Comparison of ENCODE assay signal across 19 cellular contexts in genomic region chr1:187236145-187236544, GRCh38.
A peak's percentile ranks its signal among the peaks of the same experiment; 100 is the strongest.
DNase-seq lines count a peak whose midpoint lies in the region; ATAC-seq and TF ChIP-seq lines count a peak whose summit lies in the region.
"Had no signal": no experiment of that assay in that cellular context is flagged by ENCODE, and none has a peak within 500 bp of the region (broad histone marks: within the 10 kb centered on the region; RNA-seq: fewer than 3 reads in every experiment).

No MANE protein-coding gene starts in this region.

- no peaks in the 10 kb centered on the region for H3F3A ChIP-seq in SK-N-SH (replicated peaks; ENCODE audit: insufficient read depth)

- H3K9me3 ChIP-seq in SK-N-SH (no peaks in the 10 kb centered on the region), adipocyte (ENCODE audit: control insufficient read depth, low read length) (no peaks in the 10 kb centered on the region), hepatocyte (ENCODE audit: low read depth) (no peaks in the 10 kb centered on the region)
- H3K9me3 ChIP-seq: BLaER1, Caco-2 had no signal

- H3K9me2 ChIP-seq in SK-N-SH (no peaks in the 10 kb centered on the region), hepatocyte (replicated peaks; ENCODE audit: insufficient read depth) (no peaks in the 10 kb centered on the region)

- 15% methylated on average over 1 of the region's 1 CpG for WGBS in SK-N-SH (ENCODE audit: low lambda C conversion rate)
- 52% methylated on average over 1 of the region's 1 CpG for WGBS in hepatocyte (ENCODE audit: low lambda C conversion rate, missing lambda C conversion rate)

- H2AFZ ChIP-seq in SK-N-SH (ENCODE audit: low read depth) (no peak overlapping the region), hepatocyte (no peak overlapping the region)
- H2AFZ ChIP-seq: GM23338 had no signal

- H4K20me1 ChIP-seq in SK-N-SH (ENCODE audit: insufficient read depth) (no peaks in the 10 kb centered on the region), hepatocyte (ENCODE audit: insufficient read depth, poor library complexity, severe bottlenecking) (no peaks in the 10 kb centered on the region)
- H4K20me1 ChIP-seq: BLaER1 had no signal

- H3K4me3 ChIP-seq in SK-N-SH (ENCODE audit: low read depth in 2 of 2, low read length in 1 of 2) (no peak overlapping the region), adipocyte (ENCODE audit: low read length) (no peak overlapping the region), hepatocyte (no peak overlapping the region)
- H3K4me3 ChIP-seq: BLaER1, GM12878, GM23338 had no signal

- POLR2A ChIA-PET in SK-N-SH (lab: Yijun Ruan, JAX), result no interaction called here

- TF ChIP-seq CTCF in SK-N-SH (IDR thresholded peaks at IDR 0.05), result no peak
- TF ChIP-seq CTCF in hepatocyte (IDR thresholded peaks at IDR 0.05; ENCODE audit: poor library complexity), result no peak

- no peak overlapping the region for H3K4me2 ChIP-seq in SK-N-SH
- no peak overlapping the region for H3K4me2 ChIP-seq in hepatocyte
- H3K4me2 ChIP-seq: BLaER1, GM23338 had no signal

- no peak for TF ChIP-seq RAD21 in SK-N-SH (IDR thresholded peaks at IDR 0.05; ENCODE audit: low read length)

- CTCF ChIA-PET in SK-N-SH (lab: Yijun Ruan, JAX), result no interaction called here

- H3K27ac ChIP-seq in SK-N-SH (ENCODE audit: low read depth in 2 of 2, low read length in 1 of 2) (no peak overlapping the region), hepatocyte (no peak overlapping the region)
- H3K27ac ChIP-seq: 22Rv1, BLaER1 had no signal

- H3K36me3 ChIP-seq in SK-N-SH (replicated peaks in 1 of 2; ENCODE audit: control insufficient read depth in 1 of 2, insufficient read depth in 2 of 2, low read length in 1 of 2) (no peaks in the 10 kb centered on the region), adipocyte (ENCODE audit: control insufficient read depth, insufficient read depth, low read length, severe bottlenecking) (no peaks in the 10 kb centered on the region), hepatocyte (replicated peaks; ENCODE audit: insufficient read depth, low read depth) (no peaks in the 10 kb centered on the region)
- H3K36me3 ChIP-seq: BLaER1 had no signal

- TF ChIP-seq EP300 in SK-N-SH (IDR thresholded peaks at IDR 0.05; ENCODE audit: borderline replicate concordance in 1 of 2, low read depth in 1 of 2, low read length in 1 of 2), result no peak

- DNase-seq in SK-N-SH, result no peak
- peak; percentile 7 for DNase-seq in EH (ENCODE audit: low read depth)
- peak; percentile 27 for DNase-seq in adipocyte (ENCODE audit: low read depth)
- DNase-seq in hepatocyte (ENCODE audit: low spot score), result no peak
- no peak for DNase-seq in RPMI8226
- DNase-seq: Caco-2; CD4-positive, CD25-positive, alpha-beta regulatory T cell; CD8-positive, alpha-beta T cell; DMS153; DND-41; EL; GDM1; H9 had no signal

- H3K9ac ChIP-seq in SK-N-SH, result no peak overlapping the region
- H3K9ac ChIP-seq in adipocyte (ENCODE audit: low read length), result no peak overlapping the region
- H3K9ac ChIP-seq: BLaER1 had no signal

- H3K79me2 ChIP-seq in SK-N-SH (ENCODE audit: insufficient read depth) (no peaks in the 10 kb centered on the region), hepatocyte (no peaks in the 10 kb centered on the region)

- no peaks in the 10 kb centered on the region for H3K27me3 ChIP-seq in SK-N-SH (ENCODE audit: insufficient read depth)
- no peaks in the 10 kb centered on the region for H3K27me3 ChIP-seq in adipocyte (replicated peaks; ENCODE audit: control insufficient read depth, insufficient read depth, low read length)
- no peaks in the 10 kb centered on the region for H3K27me3 ChIP-seq in hepatocyte
- H3K27me3 ChIP-seq: BLaER1 had no signal

- ATAC-seq in SK-N-SH treated with all-trans-retinoic acid at 6 μM for 48 hours, result peak; percentile 45; the same call in 2 of the 3 replicates
- ATAC-seq: CD8-positive, alpha-beta T cell; GM12878; GM23338; HCT116 had no signal

- no peaks in the 10 kb centered on the region; a peak in 1 of 4 replicates for H3K4me1 ChIP-seq in SK-N-SH (ENCODE audit: control insufficient read depth in 1 of 2, insufficient read depth in 2 of 2, low read depth in 1 of 2, low read length in 1 of 2)
- no peaks in the 10 kb centered on the region for H3K4me1 ChIP-seq in adipocyte (ENCODE audit: control insufficient read depth, insufficient read depth, low read length)
- no peaks in the 10 kb centered on the region for H3K4me1 ChIP-seq in hepatocyte (ENCODE audit: insufficient read depth)
- H3K4me1 ChIP-seq: BLaER1, Caco-2 had no signal

TF ChIP-seq in SK-N-SH treated with all-trans-retinoic acid at 6 μM for 48 hours, 23 proteins besides CTCF, POLR2A, EP300 and RAD21:
- peak; percentile 77; the same call in 1 of the 2 replicates for TF ChIP-seq POU6F1 (CRISPR knock-in tag; IDR thresholded peaks at IDR 0.05; ENCODE audit: borderline replicate concordance, low read depth)
- TF ChIP-seq, protein P1, sequence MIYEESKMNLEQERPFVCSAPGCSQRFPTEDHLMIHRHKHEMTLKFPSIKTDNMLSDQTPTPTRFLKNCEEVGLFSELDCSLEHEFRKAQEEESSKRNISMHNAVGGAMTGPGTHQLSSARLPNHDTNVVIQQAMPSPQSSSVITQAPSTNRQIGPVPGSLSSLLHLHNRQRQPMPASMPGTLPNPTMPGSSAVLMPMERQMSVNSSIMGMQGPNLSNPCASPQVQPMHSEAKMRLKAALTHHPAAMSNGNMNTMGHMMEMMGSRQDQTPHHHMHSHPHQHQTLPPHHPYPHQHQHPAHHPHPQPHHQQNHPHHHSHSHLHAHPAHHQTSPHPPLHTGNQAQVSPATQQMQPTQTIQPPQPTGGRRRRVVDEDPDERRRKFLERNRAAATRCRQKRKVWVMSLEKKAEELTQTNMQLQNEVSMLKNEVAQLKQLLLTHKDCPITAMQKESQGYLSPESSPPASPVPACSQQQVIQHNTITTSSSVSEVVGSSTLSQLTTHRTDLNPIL (CRISPR knock-in tag; IDR thresholded peaks at IDR 0.05; ENCODE audit: low read depth), result no peak
- peak; percentile 79; the same call in 1 of the 2 replicates for TF ChIP-seq ISL1 (CRISPR knock-in tag; IDR thresholded peaks at IDR 0.05)
- TF ChIP-seq ZNF565 (CRISPR knock-in tag; conservative IDR thresholded peaks at IDR 0.05; ENCODE audit: low read depth), result no peak
- TF ChIP-seq ZFP30 (CRISPR knock-in tag; IDR thresholded peaks at IDR 0.05), result no peak
TF ChIP-seq in SK-N-SH treated with all-trans-retinoic acid at 6 μM for 48 hours: peak in this region for 2.

TF ChIP-seq in SK-N-SH, 30 proteins besides CTCF, POLR2A, EP300 and RAD21:
- TF ChIP-seq JUND (IDR thresholded peaks at IDR 0.05) (no peak), POLR2AphosphoS5 (IDR thresholded peaks at IDR 0.05; ENCODE audit: low read depth, low read length) (no peak), PBX3 (IDR thresholded peaks at IDR 0.05) (no peak), YY1 (IDR thresholded peaks at IDR 0.05; ENCODE audit: low read depth) (no peak), TCF12 (IDR thresholded peaks at IDR 0.05) (no peak), MEF2A (IDR thresholded peaks at IDR 0.05; ENCODE audit: borderline replicate concordance, low read depth) (no peak)
- TF ChIP-seq, protein P2, sequence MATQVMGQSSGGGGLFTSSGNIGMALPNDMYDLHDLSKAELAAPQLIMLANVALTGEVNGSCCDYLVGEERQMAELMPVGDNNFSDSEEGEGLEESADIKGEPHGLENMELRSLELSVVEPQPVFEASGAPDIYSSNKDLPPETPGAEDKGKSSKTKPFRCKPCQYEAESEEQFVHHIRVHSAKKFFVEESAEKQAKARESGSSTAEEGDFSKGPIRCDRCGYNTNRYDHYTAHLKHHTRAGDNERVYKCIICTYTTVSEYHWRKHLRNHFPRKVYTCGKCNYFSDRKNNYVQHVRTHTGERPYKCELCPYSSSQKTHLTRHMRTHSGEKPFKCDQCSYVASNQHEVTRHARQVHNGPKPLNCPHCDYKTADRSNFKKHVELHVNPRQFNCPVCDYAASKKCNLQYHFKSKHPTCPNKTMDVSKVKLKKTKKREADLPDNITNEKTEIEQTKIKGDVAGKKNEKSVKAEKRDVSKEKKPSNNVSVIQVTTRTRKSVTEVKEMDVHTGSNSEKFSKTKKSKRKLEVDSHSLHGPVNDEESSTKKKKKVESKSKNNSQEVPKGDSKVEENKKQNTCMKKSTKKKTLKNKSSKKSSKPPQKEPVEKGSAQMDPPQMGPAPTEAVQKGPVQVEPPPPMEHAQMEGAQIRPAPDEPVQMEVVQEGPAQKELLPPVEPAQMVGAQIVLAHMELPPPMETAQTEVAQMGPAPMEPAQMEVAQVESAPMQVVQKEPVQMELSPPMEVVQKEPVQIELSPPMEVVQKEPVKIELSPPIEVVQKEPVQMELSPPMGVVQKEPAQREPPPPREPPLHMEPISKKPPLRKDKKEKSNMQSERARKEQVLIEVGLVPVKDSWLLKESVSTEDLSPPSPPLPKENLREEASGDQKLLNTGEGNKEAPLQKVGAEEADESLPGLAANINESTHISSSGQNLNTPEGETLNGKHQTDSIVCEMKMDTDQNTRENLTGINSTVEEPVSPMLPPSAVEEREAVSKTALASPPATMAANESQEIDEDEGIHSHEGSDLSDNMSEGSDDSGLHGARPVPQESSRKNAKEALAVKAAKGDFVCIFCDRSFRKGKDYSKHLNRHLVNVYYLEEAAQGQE (IDR thresholded peaks at IDR 0.05; ENCODE audit: low read depth, low read length), result no peak

Comparison
In these comparisons a context has a peak if more than half of its experiments do, and no peak if none do; other contexts are left out.
1. DNase-seq: peak in EH (single experiment) and adipocyte (single experiment); none in SK-N-SH (single experiment), hepatocyte (single experiment) and RPMI8226 (single experiment).